ENCODE assay signal across 1 cellular context in genomic region chr18:66196805-66197204, GRCh38.
TF ChIP-seq lines count a peak whose summit lies in the region.

No MANE protein-coding gene starts in this region.

TF ChIP-seq in GM23338, 12 proteins besides CTCF, POLR2A, EP300 and RAD21 (continued from another document):
- TF ChIP-seq ZNF462 (CRISPR knock-in tag; IDR thresholded peaks at IDR 0.05) (no peak), STAT1 (IDR thresholded peaks at IDR 0.05; ENCODE audit: unreplicated experiment) (no peak), EZH2phosphoT487 (IDR thresholded peaks at IDR 0.05; ENCODE audit: unreplicated experiment) (no peak), POLR2AphosphoS5 (IDR thresholded peaks at IDR 0.05; ENCODE audit: low read depth) (no peak)
